ENCODE assay signal across 1 cellular context in genomic region chr6:31739639-31740396, GRCh38.
TF ChIP-seq lines count a peak whose summit lies in the region.

Gene MSH5, plus strand, starts transcription at chr6:31740005. Its CDS starts 462 bp downstream, at chr6:31740467.

TF ChIP-seq in K562, 482 proteins besides CTCF, POLR2A, EP300 and RAD21 (continued from another document and continues in another):
- peak; percentile 97; the same call in 1 of the 2 replicates for TF ChIP-seq ZBTB49 (CRISPR knock-in tag; IDR thresholded peaks at IDR 0.05; ENCODE audit: borderline replicate concordance)
- TF ChIP-seq ILK (tag; IDR thresholded peaks at IDR 0.05; ENCODE audit: borderline replicate concordance, low read depth), result no peak
- TF ChIP-seq ZBTB26 (CRISPR knock-in tag; IDR thresholded peaks at IDR 0.05), result peak; percentile 40; the same call in 1 of the 2 replicates
- no peak for TF ChIP-seq IFI16 (CRISPR knock-in tag; IDR thresholded peaks at IDR 0.05)
- TF ChIP-seq HMGXB4 (CRISPR knock-in tag; IDR thresholded peaks at IDR 0.05), result peak; percentile 96
- peak in 1 of 2 experiments; percentile 89; a peak in 1 of 4 replicates for TF ChIP-seq SIN3A (IDR thresholded peaks at IDR 0.05; ENCODE audit: borderline replicate concordance in 2 of 2, control insufficient read depth in 1 of 2, low read depth in 2 of 2, low read length in 2 of 2)
- TF ChIP-seq CCAR2 (IDR thresholded peaks at IDR 0.05; ENCODE audit: low read depth, low read length), result no peak
- peak; percentile 100 for TF ChIP-seq FOXP1 (CRISPR knock-in tag; IDR thresholded peaks at IDR 0.05)
- TF ChIP-seq ZNF124 (CRISPR knock-in tag; IDR thresholded peaks at IDR 0.05), result no peak
- TF ChIP-seq SMC3 (conservative IDR thresholded peaks at IDR 0.05; ENCODE audit: insufficient read depth, low read depth, low read length), result no peak
- TF ChIP-seq JUN (IDR thresholded peaks at IDR 0.05; ENCODE audit: borderline replicate concordance, low read depth, low read length), result peak; percentile 71; the same call in 1 of the 2 replicates
- TF ChIP-seq JUN (CRISPR knock-in tag; IDR thresholded peaks at IDR 0.05; ENCODE audit: borderline replicate concordance), result peak; percentile 98; the same call in 1 of the 2 replicates
- peak; percentile 95 for TF ChIP-seq IRF1 (CRISPR knock-in tag; IDR thresholded peaks at IDR 0.05; ENCODE audit: borderline replicate concordance)
- no peak for TF ChIP-seq MTA3 (IDR thresholded peaks at IDR 0.05; ENCODE audit: borderline replicate concordance)
- no peak for TF ChIP-seq CCNT2 (IDR thresholded peaks at IDR 0.05; ENCODE audit: borderline replicate concordance, extremely low read depth, insufficient read length, low read depth, low read length)
- TF ChIP-seq HDAC2 (IDR thresholded peaks at IDR 0.05), result peak; percentile 80
- TF ChIP-seq SMARCA4 (IDR thresholded peaks at IDR 0.05), result no peak
- peak; percentile 80; the same call in 1 of the 2 replicates for TF ChIP-seq FOXO4 (CRISPR knock-in tag; IDR thresholded peaks at IDR 0.05)
- peak; percentile 38 to 80; a peak in 3 of 4 replicates for TF ChIP-seq TBL1XR1 (IDR thresholded peaks at IDR 0.05; ENCODE audit: low read length in 2 of 2)
- TF ChIP-seq ATF6 (CRISPR knock-in tag; IDR thresholded peaks at IDR 0.05), result peak; percentile 99
- peak; percentile 24; the same call in 1 of the 2 replicates for TF ChIP-seq ZSCAN32 (CRISPR knock-in tag; IDR thresholded peaks at IDR 0.05)
- TF ChIP-seq GATA2 (CRISPR knock-in tag; IDR thresholded peaks at IDR 0.05), result no peak
- TF ChIP-seq PCBP2 (IDR thresholded peaks at IDR 0.05; ENCODE audit: low read depth, low read length, poor library complexity, severe bottlenecking), result no peak
- no peak for TF ChIP-seq ATF2 (CRISPR knock-in tag; IDR thresholded peaks at IDR 0.05)
- TF ChIP-seq GABPB1 (CRISPR knock-in tag; IDR thresholded peaks at IDR 0.05), result no peak
- peak; percentile 17; the same call in 1 of the 2 replicates for TF ChIP-seq TRIM25 (IDR thresholded peaks at IDR 0.05; ENCODE audit: borderline replicate concordance)
- peak; percentile 74; the same call in 1 of the 2 replicates for TF ChIP-seq NR2C2 (CRISPR knock-in tag; IDR thresholded peaks at IDR 0.05)
- no peak for TF ChIP-seq NR2C2 (tag; IDR thresholded peaks at IDR 0.05)
- TF ChIP-seq RB1 (IDR thresholded peaks at IDR 0.05; ENCODE audit: low read depth), result no peak
- no peak for TF ChIP-seq NCOA2 (IDR thresholded peaks at IDR 0.05; ENCODE audit: partially characterized antibody in 2 of 2)
- TF ChIP-seq NEUROD1 (IDR thresholded peaks at IDR 0.05; ENCODE audit: borderline replicate concordance, low read depth, low read length, partially characterized antibody), result peak; percentile 98
- TF ChIP-seq E2F8 (IDR thresholded peaks at IDR 0.05; ENCODE audit: low read depth, partially characterized antibody), result no peak
- no peak for TF ChIP-seq ELF1 (tag; IDR thresholded peaks at IDR 0.05)
- peak; percentile 72 for TF ChIP-seq ZBTB17 (CRISPR knock-in tag; IDR thresholded peaks at IDR 0.05)
- no peak for TF ChIP-seq MCM2 (IDR thresholded peaks at IDR 0.05; ENCODE audit: low read depth)
- peak; percentile 32; the same call in 1 of the 2 replicates for TF ChIP-seq TFE3 (CRISPR knock-in tag; IDR thresholded peaks at IDR 0.05)
